ENCODE assay signal across 17 cellular contexts in the genomic region with DNA sequence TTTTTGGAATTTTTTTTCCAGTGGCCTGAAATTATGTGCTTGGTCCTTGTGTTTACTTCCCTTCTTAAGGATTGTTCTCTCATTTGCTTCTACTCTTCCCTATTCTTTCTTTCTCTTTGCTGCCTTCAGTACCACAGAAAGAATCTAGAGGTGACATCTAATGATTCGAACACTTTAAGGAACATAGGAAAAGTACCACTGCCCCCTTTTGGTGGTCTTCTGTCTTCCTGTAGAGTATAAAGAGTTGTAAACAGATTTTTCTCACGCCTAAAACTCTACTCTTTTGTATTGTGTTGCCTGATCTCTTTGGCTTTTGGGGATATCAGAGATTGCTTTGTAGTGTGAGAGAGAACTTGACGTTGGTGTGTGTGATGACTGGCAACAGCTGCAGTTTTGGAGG. TPM values are rescaled to one million over a fixed set of nuclear protein-coding genes. Genes with fewer than 3 reads are reported as not detected.
DNase-seq lines count a peak whose midpoint lies in the region; ATAC-seq and TF ChIP-seq lines count a peak whose summit lies in the region.
"Had no signal": no experiment of that assay in that cellular context is flagged by ENCODE, and none has a peak within 500 bp of the region (broad histone marks: within the 10 kb centered on the region; RNA-seq: fewer than 3 reads in every experiment).

No MANE protein-coding gene starts in this region.

- no peaks in the 10 kb centered on the region for H3K9me2 ChIP-seq in Karpas-422 (replicated peaks; ENCODE audit: insufficient read depth, low read length)
- no peaks in the 10 kb centered on the region for H3K9me2 ChIP-seq in SU-DHL-6 (replicated peaks; ENCODE audit: insufficient read depth, low read length)

- no peaks in the 10 kb centered on the region for H3F3A ChIP-seq in SU-DHL-6 (ENCODE audit: insufficient read depth)

- no peak overlapping the region for H3K18ac ChIP-seq in mesendoderm (ENCODE audit: low read length)

- no peak overlapping the region for H2BK15ac ChIP-seq in mesendoderm (replicated peaks; ENCODE audit: low read depth)

- H3K4me1 ChIP-seq in Karpas-422 (ENCODE audit: low read length) (no peaks in the 10 kb centered on the region), mesendoderm (ENCODE audit: control insufficient read depth, low read depth, low read length) (peaks cover 2% of the 10 kb centered on the region)
- no peaks in the 10 kb centered on the region for H3K4me1 ChIP-seq in effector memory CD4-positive, alpha-beta T cell (ENCODE audit: control insufficient read depth, insufficient read depth, low read length, poor library complexity, severe bottlenecking)
- H3K4me1 ChIP-seq: esophagus squamous epithelium, heart right ventricle had no signal

- no peak overlapping the region for H3K4ac ChIP-seq in mesendoderm (ENCODE audit: low read depth, low read length)

- no peak overlapping the region for H4K8ac ChIP-seq in mesendoderm (ENCODE audit: low read depth, low read length)

- TF ChIP-seq CTCF in SU-DHL-6 (IDR thresholded peaks at IDR 0.05; ENCODE audit: insufficient read depth, low read length, poor library complexity, severe bottlenecking), result peak; percentile 10

- no peaks in the 10 kb centered on the region for H4K20me1 ChIP-seq in Karpas-422 (ENCODE audit: insufficient read depth, low read depth, low read length)
- no peaks in the 10 kb centered on the region for H4K20me1 ChIP-seq in SU-DHL-6 (ENCODE audit: low read depth, low read length)

- H3K27ac ChIP-seq in Karpas-422 (ENCODE audit: low read length), result no peak overlapping the region
- no peak overlapping the region for H3K27ac ChIP-seq in SU-DHL-6 (ENCODE audit: low read depth, low read length)
- H3K27ac ChIP-seq in mesendoderm (ENCODE audit: low read depth, low read length), result no peak overlapping the region
- H3K27ac ChIP-seq in effector memory CD4-positive, alpha-beta T cell (ENCODE audit: insufficient read depth, low read length, poor library complexity, severe bottlenecking), result no peak overlapping the region
- H3K27ac ChIP-seq: esophagus squamous epithelium, heart right ventricle, VCaP had no signal

- H3K9ac ChIP-seq in Karpas-422 (ENCODE audit: low read length) (no peak overlapping the region), SU-DHL-6 (ENCODE audit: low read length) (no peak overlapping the region), mesendoderm (ENCODE audit: low read length) (no peak overlapping the region)

- H2BK120ac ChIP-seq in mesendoderm (ENCODE audit: low read depth, low read length), result peak overlapping the region; percentile 95

- H3K36me3 ChIP-seq in Karpas-422 (ENCODE audit: insufficient read depth, low read length), result no peaks in the 10 kb centered on the region
- H3K36me3 ChIP-seq in SU-DHL-6 (ENCODE audit: low read length), result no peaks in the 10 kb centered on the region
- H3K36me3 ChIP-seq in mesendoderm (ENCODE audit: control insufficient read depth, insufficient read depth, low read length), result no peaks in the 10 kb centered on the region
- no peaks in the 10 kb centered on the region for H3K36me3 ChIP-seq in effector memory CD4-positive, alpha-beta T cell (ENCODE audit: control insufficient read depth, insufficient read depth, low read length)
- H3K36me3 ChIP-seq: esophagus squamous epithelium, heart right ventricle had no signal

- no peak for ATAC-seq in HG03095 (IDR thresholded peaks at IDR 0.05; ENCODE audit: unreplicated experiment)
- ATAC-seq: CD8-positive, alpha-beta T cell; heart right ventricle had no signal

- H2BK5ac ChIP-seq in mesendoderm (ENCODE audit: low read length), result no peak overlapping the region

- no CpG with 5 or more reads among the region's 3 CpGs for WGBS in mesendoderm (ENCODE audit: extremely low coverage, insufficient coverage, low lambda C conversion rate)

- H3K9me3 ChIP-seq in Karpas-422 (ENCODE audit: low read length) (peaks cover 6% of the 10 kb centered on the region; the same call in 1 of the 2 replicates), SU-DHL-6 (ENCODE audit: insufficient read depth, low read length) (peaks cover 13% of the 10 kb centered on the region; the same call in 1 of the 2 replicates)
- H3K9me3 ChIP-seq in effector memory CD4-positive, alpha-beta T cell (ENCODE audit: control insufficient read depth, low read length), result no peaks in the 10 kb centered on the region

- H3K4me3 ChIP-seq in Karpas-422 (ENCODE audit: low read length) (no peak overlapping the region), SU-DHL-6 (ENCODE audit: insufficient read depth, low read length, poor library complexity, severe bottlenecking) (no peak overlapping the region), mesendoderm (ENCODE audit: low read length) (no peak overlapping the region)
- H3K4me3 ChIP-seq in effector memory CD4-positive, alpha-beta T cell (ENCODE audit: insufficient read depth, low read depth, low read length, poor library complexity, severe bottlenecking), result no peak overlapping the region
- H3K4me3 ChIP-seq: esophagus squamous epithelium, heart right ventricle had no signal

- DNase-seq in ELR (ENCODE audit: low read depth), result peak; percentile 32
- DNase-seq in Karpas-422, result peak; percentile 48
- peak; percentile 84 for DNase-seq in mesendoderm
- no peak for DNase-seq in effector memory CD4-positive, alpha-beta T cell
- no peak for DNase-seq in superior temporal gyrus (ENCODE audit: extremely low spot score)
- DNase-seq: activated gamma-delta T cell; aorta; CD8-positive, alpha-beta T cell; cortex of kidney; esophagus squamous epithelium; heart right ventricle; MV-4-11; posterior cingulate gyrus; SW 1271 had no signal

- H2AFZ ChIP-seq in Karpas-422 (ENCODE audit: low read length), result no peak overlapping the region
- H2AFZ ChIP-seq in SU-DHL-6 (ENCODE audit: low read depth, low read length, severe bottlenecking), result no peak overlapping the region

- no peaks in the 10 kb centered on the region for H3K79me1 ChIP-seq in mesendoderm (ENCODE audit: low read length)

- no peak overlapping the region for H3K56ac ChIP-seq in mesendoderm (ENCODE audit: low read length)

- H2AK5ac ChIP-seq in mesendoderm (ENCODE audit: low read length), result no peak overlapping the region

- no peak overlapping the region for H4K5ac ChIP-seq in mesendoderm (ENCODE audit: low read length)

- H3K79me2 ChIP-seq in Karpas-422 (ENCODE audit: low read length) (no peaks in the 10 kb centered on the region), SU-DHL-6 (ENCODE audit: insufficient read depth, low read length) (no peaks in the 10 kb centered on the region), mesendoderm (ENCODE audit: control insufficient read depth, insufficient read depth, low read length) (no peaks in the 10 kb centered on the region)

- H3K27me3 ChIP-seq in Karpas-422 (ENCODE audit: low read length), result no peaks in the 10 kb centered on the region
- no peaks in the 10 kb centered on the region for H3K27me3 ChIP-seq in SU-DHL-6 (ENCODE audit: low read length)
- no peaks in the 10 kb centered on the region for H3K27me3 ChIP-seq in mesendoderm (ENCODE audit: insufficient read depth, low read length, poor library complexity)
- H3K27me3 ChIP-seq in effector memory CD4-positive, alpha-beta T cell (replicated peaks; ENCODE audit: control insufficient read depth, insufficient read depth, low read length, poor library complexity, severe bottlenecking), result no peaks in the 10 kb centered on the region

- H3K23ac ChIP-seq in mesendoderm (ENCODE audit: low read length), result no peak overlapping the region

- H3K4me2 ChIP-seq in Karpas-422 (ENCODE audit: low read depth, low read length, poor library complexity, severe bottlenecking), result no peak overlapping the region
- no peak overlapping the region for H3K4me2 ChIP-seq in SU-DHL-6 (ENCODE audit: low read depth, low read length, poor library complexity, severe bottlenecking)
- no peak overlapping the region for H3K4me2 ChIP-seq in mesendoderm (ENCODE audit: low read length)

RNA-seq across cellular contexts. Expression of a gene that starts 7.0 kb away (rescaled TPM):
- total RNA-seq in Karpas-422 (2014; rRNA removed; shearing (Covaris generic); ENCODE audit: low replicate concordance), result not detected in 2 replicates
- not detected for polyA plus RNA-seq in mesendoderm (2013, experiment 1 of 2)
- polyA plus RNA-seq in mesendoderm (2013, experiment 2 of 2), result not detected
- total RNA-seq: aorta; CD8-positive, alpha-beta T cell; esophagus squamous epithelium had no signal

RNA-seq across cellular contexts. Expression of a gene that starts 13.0 kb away (rescaled TPM):
- total RNA-seq in Karpas-422 (2014; rRNA removed; shearing (Covaris generic); ENCODE audit: low replicate concordance), result 0.72 TPM in 1 of 2 replicates, not detected in the other
- polyA plus RNA-seq in mesendoderm (2013, experiment 1 of 2), result 0.67 TPM
- polyA plus RNA-seq in mesendoderm (2013, experiment 2 of 2), result 0.87 TPM
- total RNA-seq: CD8-positive, alpha-beta T cell had no signal

Comparison
In these comparisons a context has a peak if more than half of its experiments do, and no peak if none do; other contexts are left out.
1. DNase-seq: peak in ELR (single experiment), Karpas-422 (single experiment) and mesendoderm (single experiment); none in effector memory CD4-positive, alpha-beta T cell (0 of 3) and superior temporal gyrus (single experiment).